ENCODE assay signal across 8 cellular contexts in genomic region chr9:128125575-128126354, GRCh38. TPM values are rescaled to one million over a fixed set of nuclear protein-coding genes. Genes with fewer than 3 reads are reported as not detected.
A peak's percentile ranks its signal among the peaks of the same experiment; 100 is the strongest.
DNase-seq lines count a peak whose midpoint lies in the region; ATAC-seq and TF ChIP-seq lines count a peak whose summit lies in the region.

No MANE protein-coding gene starts in this region.

- H3K79me2 ChIP-seq in MM.1S (ENCODE audit: low read length): peaks cover 33% of the 10 kb centered on the region

- no peaks in the 10 kb centered on the region for H3K9me3 ChIP-seq in MM.1S (replicated peaks; ENCODE audit: insufficient read depth, low read length)
- H3K9me3 ChIP-seq in neutrophil: no peaks in the 10 kb centered on the region

- intact Hi-C loops in Calu3 (cut with micrococcal nuclease; ENCODE audit: unreplicated experiment): no loop called here

- H3K4me3 ChIP-seq in MM.1S (ENCODE audit: low read length): 0 out of 2 replicates have a peak overlapping the region, but pooled peaks have one; percentile 7
- peak overlapping the region; percentile 17 to 36 for H3K4me3 ChIP-seq in neutrophil (ENCODE audit: low read depth in 1 of 2, low read length in 1 of 2)

- H4K20me1 ChIP-seq in MM.1S (ENCODE audit: insufficient read depth, low read length): no peaks in the 10 kb centered on the region

- H3K9me3 Mint-ChIP-seq in Calu3 (ENCODE audit: low read depth, unreplicated experiment): peaks cover 3% of the 10 kb centered on the region
- peaks cover 8% of the 10 kb centered on the region for H3K9me3 Mint-ChIP-seq in endothelial cell (ENCODE audit: unreplicated experiment)

- H3K27ac Mint-ChIP-seq in Calu3 (ENCODE audit: unreplicated experiment) (peak overlapping the region; percentile 72), endothelial cell (ENCODE audit: unreplicated experiment) (no peak overlapping the region)

- CTCF ChIA-PET in Calu3 (lab: Charles Lee): interaction anchor here (0.6 to 1.4 kb wide), 5 partner anchors 12 to 66 kb away, joined by 3 to 4 read pairs (median 3); no protein-coding TSS in a partner anchor

- H3K27me3 ChIP-seq in MM.1S (replicated peaks; ENCODE audit: insufficient read depth, low read length) (no peaks in the 10 kb centered on the region), neutrophil (no peaks in the 10 kb centered on the region)

- no peak overlapping the region; the same call in 1 of the 2 replicates for H3K9ac ChIP-seq in MM.1S (ENCODE audit: low read length)

- BruUV-seq in Calu3 (replicated peaks; lab: Mats Ljungman, UMichigan): no TSS peak

- no peak overlapping the region for H2AFZ ChIP-seq in MM.1S (ENCODE audit: low read length)

- no peak for DNase-seq in Calu3
- no peak for DNase-seq in MM.1S
- DNase-seq in endothelial cell (ENCODE audit: low spot score): no peak
- DNase-seq in amniotic stem cell (lab: John Stamatoyannopoulos, UW): no peak
- DNase-seq in stimulated activated naive CD4-positive, alpha-beta T cell (lab: John Stamatoyannopoulos, UW): no peak
- DNase-seq in mucosa of gallbladder (ENCODE audit: low spot score): no peak

- H3K27me3 Mint-ChIP-seq in Calu3 (ENCODE audit: unreplicated experiment): no peaks in the 10 kb centered on the region
- H3K27me3 Mint-ChIP-seq in endothelial cell (ENCODE audit: unreplicated experiment): peaks cover 3% of the 10 kb centered on the region

- H3K27ac ChIP-seq in MM.1S (ENCODE audit: low read length): no peak overlapping the region
- H3K27ac ChIP-seq in neutrophil: peak overlapping the region; percentile 42

- H3K4me3 Mint-ChIP-seq in Calu3 (ENCODE audit: low read depth, unreplicated experiment): peak overlapping the region; percentile 94
- peak overlapping the region; percentile 62 for H3K4me3 Mint-ChIP-seq in endothelial cell (ENCODE audit: unreplicated experiment)

- peaks cover 22% of the 10 kb centered on the region for H3K4me1 Mint-ChIP-seq in Calu3 (ENCODE audit: low read depth, unreplicated experiment)
- peaks cover 13% of the 10 kb centered on the region for H3K4me1 Mint-ChIP-seq in endothelial cell (ENCODE audit: unreplicated experiment)

- H3K36me3 Mint-ChIP-seq in Calu3 (ENCODE audit: insufficient read depth, unreplicated experiment) (peaks cover 82% of the 10 kb centered on the region), endothelial cell (ENCODE audit: low read depth, unreplicated experiment) (peaks cover 3% of the 10 kb centered on the region)

- ATAC-seq in HG02870 (IDR thresholded peaks at IDR 0.05; ENCODE audit: unreplicated experiment): no peak

- H3K4me2 ChIP-seq in MM.1S (ENCODE audit: low read depth, low read length): peak overlapping the region; percentile 60; the same call in 1 of the 2 replicates

- no peaks in the 10 kb centered on the region for H3K9me2 ChIP-seq in MM.1S (replicated peaks; ENCODE audit: insufficient read depth, low read length)

- H3F3A ChIP-seq in MM.1S (ENCODE audit: insufficient read depth, low read length): 0 out of 2 replicates have a peak, but pooled peaks cover 6% of the 10 kb centered on the region

- H3K36me3 ChIP-seq in MM.1S (replicated peaks; ENCODE audit: insufficient read depth, low read length): no peaks in the 10 kb centered on the region
- peaks cover 30% of the 10 kb centered on the region for H3K36me3 ChIP-seq in neutrophil

- H3K4me1 ChIP-seq in MM.1S (ENCODE audit: low read length) (peaks cover 7% of the 10 kb centered on the region), neutrophil (ENCODE audit: control insufficient read depth in 1 of 2, insufficient read depth in 1 of 2, low read depth in 1 of 2, low read length in 1 of 2) (peaks cover 49 to 54% of the 10 kb centered on the region in 2 experiments)

- TF ChIP-seq CTCF in Calu3 (IDR thresholded peaks at IDR 0.05; ENCODE audit: unreplicated experiment) (no peak), MM.1S (IDR thresholded peaks at IDR 0.05; ENCODE audit: low read length) (no peak), endothelial cell (IDR thresholded peaks at IDR 0.05; ENCODE audit: unreplicated experiment) (no peak), neutrophil (IDR thresholded peaks at IDR 0.05) (no peak)

RNA-seq across cellular contexts. Expression of gene PTGES2, which starts 1.8 kb away (rescaled TPM):
- total RNA-seq in Calu3 (2022) (121 and 137 TPM in 2 replicates), endothelial cell (ENCODE audit: unreplicated experiment) (39.8 TPM), mucosa of gallbladder (61.5 TPM)

RNA-seq across cellular contexts. Expression of gene LCN2, which starts 23.5 kb away (rescaled TPM):
- total RNA-seq in Calu3 (2022) (2,733 and 4,208 TPM in 2 replicates), endothelial cell (ENCODE audit: unreplicated experiment) (not detected), mucosa of gallbladder (85.5 TPM)

RNA-seq across cellular contexts. Expression of gene BBLN, which starts 34.3 kb away (rescaled TPM):
- 77.6 and 82.3 TPM in 2 replicates for total RNA-seq in Calu3 (2022)
- total RNA-seq in endothelial cell (ENCODE audit: unreplicated experiment): 62.1 TPM
- 75.4 TPM for total RNA-seq in mucosa of gallbladder

RNA-seq across cellular contexts. Expression of gene SLC25A25, which starts 57.7 kb away (rescaled TPM):
- total RNA-seq in Calu3 (2022) (19.5 and 22.1 TPM in 2 replicates), endothelial cell (ENCODE audit: unreplicated experiment) (8.5 TPM), mucosa of gallbladder (77.7 TPM)

RNA-seq across cellular contexts. Expression of gene NAIF1, which starts 58.6 kb away (rescaled TPM):
- 6.7 and 9.0 TPM in 2 replicates for total RNA-seq in Calu3 (2022)
- total RNA-seq in endothelial cell (ENCODE audit: unreplicated experiment): 9.9 TPM
- total RNA-seq in mucosa of gallbladder: 12.0 TPM

Comparison
In these comparisons a context has a peak if more than half of its experiments do, and no peak if none do; other contexts are left out.
1. RNA of gene LCN2, which starts 23.5 kb away (total RNA-seq): 2,733 to 4,208 TPM in Calu3 and 85.5 TPM in mucosa of gallbladder (single experiment); not detected in endothelial cell (single experiment); every median in the first group is over 10 times any median in the second.